In the genomic region with DNA sequence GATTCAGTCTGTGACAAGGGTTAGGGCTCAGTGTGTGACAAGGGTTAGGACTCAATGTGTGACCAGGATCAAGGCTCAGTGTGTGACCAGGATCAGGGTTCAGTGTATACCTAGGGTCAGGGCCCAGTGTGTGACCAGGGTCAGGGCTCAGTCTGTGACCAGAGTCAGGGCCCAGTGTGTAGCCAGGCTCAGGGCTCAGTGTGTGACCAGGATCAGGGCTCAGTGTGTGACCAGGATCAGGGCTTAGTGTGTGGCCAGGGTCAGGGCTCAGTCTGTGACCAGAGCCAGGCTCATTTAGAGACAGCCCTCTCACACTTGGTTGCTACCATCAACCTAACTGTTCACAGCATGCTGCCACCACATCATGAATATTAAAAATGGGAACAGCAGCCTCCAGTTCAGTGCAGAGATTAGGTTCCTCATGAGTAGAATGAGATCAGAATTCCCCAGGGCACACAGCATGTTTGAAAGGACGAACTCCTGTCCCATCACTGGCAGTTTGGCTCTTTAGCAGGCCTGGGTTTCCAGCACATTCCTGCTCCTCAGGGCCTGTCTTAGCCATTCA, we compare ENCODE assay signal across 8 cellular contexts. TPM values are rescaled to one million over a fixed set of nuclear protein-coding genes. Genes with fewer than 3 reads are reported as not detected.
A peak's percentile ranks its signal among the peaks of the same experiment; 100 is the strongest.
DNase-seq lines count a peak whose midpoint lies in the region; ATAC-seq and TF ChIP-seq lines count a peak whose summit lies in the region.

No MANE protein-coding gene starts in this region.

- intact Hi-C loops in breast epithelium (cut with DNase I; ENCODE audit: low total_unique reads) = no loop called here
- intact Hi-C loops in MCF 10A (cut with micrococcal nuclease) = loop anchor here (1.0 kb wide), 1 partner anchor 14 kb away; no protein-coding TSS in a partner anchor
- intact Hi-C loops in mucosa of descending colon (cut with DNase I, micrococcal nuclease) = no loop called here

- TF ChIP-seq CTCF in breast epithelium (IDR thresholded peaks at IDR 0.05) = no peak
- no peak for TF ChIP-seq CTCF in MCF 10A (IDR thresholded peaks at IDR 0.05; ENCODE audit: unreplicated experiment)
- TF ChIP-seq CTCF in choroid plexus epithelial cell (conservative IDR thresholded peaks at IDR 0.05; ENCODE audit: low read depth, low read length) = no peak
- no peak for TF ChIP-seq CTCF in nephron (IDR thresholded peaks at IDR 0.05; ENCODE audit: unreplicated experiment in 3 of 3)
- TF ChIP-seq CTCF in mucosa of descending colon (IDR thresholded peaks at IDR 0.05) = no peak

- WGBS in urinary bladder = 14% methylated on average over 1 of the region's 1 CpG

- H3K27me3 ChIP-seq in breast epithelium = no peaks in the 10 kb centered on the region

- CTCF ChIA-PET in MCF 10A (lab: Yijun Ruan, JAX) = interaction anchor here (0.5 to 1.5 kb wide), 3 partner anchors 13 to 423 kb away, joined by 3 to 6 read pairs (median 4); no protein-coding TSS in a partner anchor

- no peak for DNase-seq in breast epithelium (ENCODE audit: low spot score in 2 of 2)
- no peak for DNase-seq in MCF 10A (ENCODE audit: unreplicated experiment)
- DNase-seq in choroid plexus epithelial cell (ENCODE audit: low read depth) = peak; percentile 52
- DNase-seq in Ammon's horn (ENCODE audit: low spot score) = no peak
- no peak for DNase-seq in stimulated activated CD4-positive, alpha-beta T cell treated with anti-CD3 and anti-CD28 coated beads, Interleukin-4, amount 100 ng/mL, for 24 hours
- DNase-seq in mucosa of descending colon = no peak

- no peak for TF ChIP-seq POLR2A in breast epithelium (IDR thresholded peaks at IDR 0.05)

- H3K9me3 Mint-ChIP-seq in MCF 10A (ENCODE audit: unreplicated experiment) (no peaks in the 10 kb centered on the region), nephron (no peaks in the 10 kb centered on the region)

- H3K4me3 Mint-ChIP-seq in MCF 10A (ENCODE audit: unreplicated experiment) (no peak overlapping the region), nephron (no peak overlapping the region)

- H3K27ac Mint-ChIP-seq in MCF 10A (ENCODE audit: low read depth, unreplicated experiment) (no peak overlapping the region), nephron (peak overlapping the region; percentile 94 to 98 (median 97))

- ATAC-seq in mucosa of descending colon = no peak

- H3K36me3 Mint-ChIP-seq in MCF 10A (ENCODE audit: insufficient read depth, unreplicated experiment) = peaks cover 5% of the 10 kb centered on the region
- H3K36me3 Mint-ChIP-seq in nephron (ENCODE audit: low read depth) = peaks cover 21% of the 10 kb centered on the region

- H3K4me1 Mint-ChIP-seq in MCF 10A (ENCODE audit: insufficient read depth, unreplicated experiment) = peaks cover 5% of the 10 kb centered on the region
- H3K4me1 Mint-ChIP-seq in nephron = peaks cover 32% of the 10 kb centered on the region

- H3K9me3 ChIP-seq in breast epithelium (no peaks in the 10 kb centered on the region), mucosa of descending colon (no peaks in the 10 kb centered on the region)

- no TSS peak for BruUV-seq in MCF 10A (replicated peaks; lab: Mats Ljungman, UMichigan)

- H3K27me3 Mint-ChIP-seq in MCF 10A (ENCODE audit: insufficient read depth, unreplicated experiment) (no peaks in the 10 kb centered on the region), nephron (ENCODE audit: low read depth) (peaks cover 3% of the 10 kb centered on the region)

- H3K36me3 ChIP-seq in breast epithelium (no peaks in the 10 kb centered on the region), urinary bladder (ENCODE audit: insufficient read depth) (no peaks in the 10 kb centered on the region), mucosa of descending colon (ENCODE audit: low read depth) (no peaks in the 10 kb centered on the region)

- no peak overlapping the region for H3K4me3 ChIP-seq in breast epithelium
- no peak overlapping the region for H3K4me3 ChIP-seq in choroid plexus epithelial cell (ENCODE audit: low read depth, low read length)
- H3K4me3 ChIP-seq in urinary bladder (ENCODE audit: low read depth, low read length) = no peak overlapping the region
- no peak overlapping the region for H3K4me3 ChIP-seq in mucosa of descending colon

- H3K4me1 ChIP-seq in breast epithelium = peaks cover 7 to 12% of the 10 kb centered on the region in 2 donors
- no peaks in the 10 kb centered on the region for H3K4me1 ChIP-seq in urinary bladder (ENCODE audit: insufficient read depth)
- peaks cover 15% of the 10 kb centered on the region for H3K4me1 ChIP-seq in mucosa of descending colon (ENCODE audit: low read depth)

- POLR2A ChIA-PET in MCF 10A (lab: Yijun Ruan, JAX) = no interaction called here

- H3K27ac ChIP-seq in breast epithelium = peak overlapping the region; percentile 91 to 99
- H3K27ac ChIP-seq in urinary bladder (ENCODE audit: low read depth) = peak overlapping the region; percentile 62

RNA-seq across cellular contexts. Expression of gene LOXL1, which starts 24.3 kb away (rescaled TPM):
- total RNA-seq in breast epithelium (10 to 100 TPM in 2 of 3 donors, 1 to 10 TPM in 1; 5.6 to 11.3 (median 10.8) TPM), MCF 10A (2022) (4.7 and 4.9 TPM in 2 replicates), urinary bladder (56.2 TPM), mucosa of descending colon (1 to 10 TPM in 2 of 3 donors, under 1 TPM in 1; 0.87 to 7.9 (median 5.1) TPM)
- polyA plus RNA-seq in urinary bladder = 57.9 TPM

RNA-seq across cellular contexts. Expression of gene STOML1, which starts 41.5 kb away (rescaled TPM):
- 10 to 100 TPM in 1 of 3 donors, 1 to 10 TPM in 2; 8.5 to 10.7 (median 9.7) TPM for total RNA-seq in breast epithelium
- total RNA-seq in MCF 10A (2022) = 12.0 and 17.6 TPM in 2 replicates
- 8.4 TPM for total RNA-seq in urinary bladder
- polyA plus RNA-seq in urinary bladder = 25.5 TPM
- total RNA-seq in mucosa of descending colon = 10 to 100 TPM; 11.5 to 13.4 (median 12.4) TPM

RNA-seq across cellular contexts. Expression of gene PML, which starts 44.0 kb away (rescaled TPM):
- 100 to 1,000 TPM in 1 of 3 donors, 10 to 100 TPM in 2; 37.8 to 103 (median 49.8) TPM for total RNA-seq in breast epithelium
- 33.4 and 33.9 TPM in 2 replicates for total RNA-seq in MCF 10A (2022)
- 22.3 TPM for total RNA-seq in urinary bladder
- 36.5 TPM for polyA plus RNA-seq in urinary bladder
- 10 to 100 TPM; 27.6 to 52.2 (median 35.6) TPM for total RNA-seq in mucosa of descending colon
